ENCODE assay signal across 20 cellular contexts in the genomic region with DNA sequence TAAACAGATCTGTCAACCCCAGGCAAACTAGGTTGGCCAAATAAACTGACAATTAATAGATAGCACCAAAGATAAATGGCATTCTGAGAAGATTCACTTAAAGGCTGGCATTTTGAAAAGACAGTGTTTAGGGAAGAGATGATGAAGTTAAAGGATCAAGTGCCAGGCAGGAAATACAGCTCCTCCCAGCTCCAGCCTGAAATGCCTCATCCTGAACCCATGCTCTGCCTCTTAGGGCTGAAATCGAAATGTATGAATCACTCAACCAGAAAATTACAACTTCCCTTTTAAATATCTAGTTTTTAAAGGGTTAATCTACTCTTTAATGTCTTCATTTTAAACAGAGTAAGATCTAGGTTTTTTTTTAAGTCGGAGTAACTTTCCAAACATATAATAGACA.
DNase-seq lines count a peak whose midpoint lies in the region; ATAC-seq and TF ChIP-seq lines count a peak whose summit lies in the region.
"Had no signal": no experiment of that assay in that cellular context is flagged by ENCODE, and none has a peak within 500 bp of the region (broad histone marks: within the 10 kb centered on the region; RNA-seq: fewer than 3 reads in every experiment).

No MANE protein-coding gene starts in this region.

- no peak for TF ChIP-seq CTCF in AG10803 (conservative IDR thresholded peaks at IDR 0.05; ENCODE audit: low read length)
- no peak for TF ChIP-seq CTCF in VCaP (conservative IDR thresholded peaks at IDR 0.05)

- no peaks in the 10 kb centered on the region for H3K36me3 ChIP-seq in GM23248 (ENCODE audit: low read depth)

- H3K9me2 ChIP-seq in GM23248 (ENCODE audit: insufficient read depth), result no peaks in the 10 kb centered on the region

- no peak overlapping the region for H3K4me3 ChIP-seq in AG10803 (ENCODE audit: low read length)
- H3K4me3 ChIP-seq in GM23248, result no peak overlapping the region
- H3K4me3 ChIP-seq: A549 had no signal

- no peaks in the 10 kb centered on the region for H3K79me2 ChIP-seq in GM23248 (ENCODE audit: insufficient read depth)

- H3K4me1 ChIP-seq in GM23248 (ENCODE audit: insufficient read depth), result peaks cover 43% of the 10 kb centered on the region

- H3K27ac ChIP-seq in GM23248, result no peak overlapping the region
- peak overlapping the region; percentile 29 for H3K27ac ChIP-seq in VCaP
- H3K27ac ChIP-seq: A549 had no signal

- no peaks in the 10 kb centered on the region for H3K27me3 ChIP-seq in GM23248 (replicated peaks; ENCODE audit: insufficient read depth)

- H3K9me3 ChIP-seq in GM23248 (ENCODE audit: low read depth), result no peaks in the 10 kb centered on the region
- H3K9me3 ChIP-seq: A549 had no signal

- H4K20me1 ChIP-seq in GM23248 (ENCODE audit: insufficient read depth), result no peaks in the 10 kb centered on the region

- 23 to 27% methylated on average over 2 of the region's 2 CpGs for WGBS in GM23248 (ENCODE audit: low coverage in 1 of 2, low lambda C conversion rate in 2 of 2, missing lambda C conversion rate in 2 of 2), 2 experiments

- H2AFZ ChIP-seq in GM23248, result no peak overlapping the region

- in situ Hi-C loops in GM23248 (cut with MboI), result no loop called here

- ATAC-seq in GM21737 (IDR thresholded peaks at IDR 0.05; ENCODE audit: unreplicated experiment) (no peak), GM18858 (IDR thresholded peaks at IDR 0.05; ENCODE audit: unreplicated experiment) (no peak)
- ATAC-seq: A549 had no signal

- no peak overlapping the region for H3K9ac ChIP-seq in GM23248

- H3F3A ChIP-seq in GM23248 (ENCODE audit: insufficient read depth), result peaks cover 20% of the 10 kb centered on the region

- DNase-seq in AG10803 (ENCODE audit: low read depth), result peak; percentile 26
- peak; percentile 70 for DNase-seq in GM23248
- DNase-seq in foreskin melanocyte, result peak; percentile 12
- no peak for DNase-seq in SIG-M5 treated with dmso at 0.1 percent for 504 hours (lab: John Stamatoyannopoulos, UW; ENCODE audit: unreplicated experiment)
- DNase-seq in iPS-NIHi11 (ENCODE audit: low spot score), result no peak
- DNase-seq: AML-193; CD4-positive, CD25-positive, alpha-beta regulatory T cell; MV-4-11; NCI-H1417 treated with DMSO at 0.1 percent for 48 hours; NCI-H2029 treated with DMSO at 0.1 percent for 48 hours; NCI-H2171 treated with DMSO at 0.1 percent for 48 hours; NCI-H446 treated with DMSO at 0.1 percent for 48 hours; NK-92 treated with Interleukin-12 subunit alpha and Interleukin-12 subunit beta, amount 100 ng/mL, for 24 hours; RPMI8226; SIG-M5; SW 1271 had no signal

- peak overlapping the region; percentile 54 for H3K4me2 ChIP-seq in GM23248 (ENCODE audit: unreplicated experiment)
- H3K4me2 ChIP-seq: A549 had no signal

Comparison
In these comparisons a context has a peak if more than half of its experiments do, and no peak if none do; other contexts are left out.
1. DNase-seq: peak in AG10803 (single experiment), GM23248 (single experiment) and foreskin melanocyte (single experiment); none in SIG-M5 treated with dmso at 0.1 percent for 504 hours (single experiment) and iPS-NIHi11 (single experiment).